ENCODE assay signal across 26 cellular contexts in genomic region chr7:10436302-10436701, GRCh38.
"Had no signal": no experiment of that assay in that cellular context is flagged by ENCODE, and none has a peak within 500 bp of the region (broad histone marks: within the 10 kb centered on the region; RNA-seq: fewer than 3 reads in every experiment).

No MANE protein-coding gene starts in this region.

- H3K4me1 Mint-ChIP-seq: endodermal cell had no signal

- H3K9me3 ChIP-seq: colonic mucosa, esophagus muscularis mucosa, esophagus squamous epithelium, gastrocnemius medialis, gastroesophageal sphincter had no signal

- H3K27ac Mint-ChIP-seq: dendritic cell treated with granulocyte-macrophage colony-stimulating factor and Interleukin-4, amounts not matched to agents 40 ng/mL and 50 ng/mL, for 4 days; effector memory CD8-positive, alpha-beta T cell; endodermal cell had no signal

- H3K27me3 ChIP-seq: colonic mucosa, dorsolateral prefrontal cortex, esophagus muscularis mucosa, esophagus squamous epithelium, foreskin keratinocyte, gastrocnemius medialis, gastroesophageal sphincter had no signal

- H3K4me1 ChIP-seq: colonic mucosa, esophagus muscularis mucosa, esophagus squamous epithelium, foreskin keratinocyte, gastrocnemius medialis, gastroesophageal sphincter had no signal

- DNase-seq: colonic mucosa; cortex of kidney; dermis blood vessel endothelial cell; dorsolateral prefrontal cortex; effector CD4-positive, alpha-beta T cell; effector CD8-positive, alpha-beta T cell; effector memory CD4-positive, alpha-beta T cell; effector memory CD8-positive, alpha-beta T cell; endodermal cell; erythroblast; esophagus squamous epithelium; foreskin fibroblast; foreskin keratinocyte; foreskin melanocyte; gastrocnemius medialis; glutamatergic neuron; head of caudate nucleus had no signal

- H3K36me3 ChIP-seq: colonic mucosa, esophagus muscularis mucosa, esophagus squamous epithelium, gastrocnemius medialis, gastroesophageal sphincter had no signal

- H3K9me3 Mint-ChIP-seq: endodermal cell had no signal

- H3K27me3 Mint-ChIP-seq: dendritic cell treated with granulocyte-macrophage colony-stimulating factor and Interleukin-4, amounts not matched to agents 40 ng/mL and 50 ng/mL, for 4 days; effector memory CD8-positive, alpha-beta T cell had no signal

- H3K4me3 ChIP-seq: colonic mucosa, coronary artery, dorsolateral prefrontal cortex, esophagus muscularis mucosa, esophagus squamous epithelium, gastrocnemius medialis, gastroesophageal sphincter had no signal

- H3K27ac ChIP-seq: colonic mucosa, coronary artery, dorsolateral prefrontal cortex, epithelial cell of prostate, esophagus muscularis mucosa, esophagus squamous epithelium, foreskin keratinocyte, gastrocnemius medialis, gastroesophageal sphincter had no signal

- H3K4me3 Mint-ChIP-seq: dendritic cell treated with granulocyte-macrophage colony-stimulating factor and Interleukin-4, amounts not matched to agents 40 ng/mL and 50 ng/mL, for 4 days; effector memory CD8-positive, alpha-beta T cell; endodermal cell had no signal

- FAIRE-seq: endometrium, endothelial cell of umbilical vein, frontal cortex had no signal

- ATAC-seq: effector memory CD8-positive, alpha-beta T cell; esophagus mucosa; foreskin keratinocyte; gastrocnemius medialis; gastroesophageal sphincter had no signal
